22 cellular contexts compared by ENCODE assay signal in genomic region chr11:85949798-85950197, GRCh38.
"Had no signal": no experiment of that assay in that cellular context is flagged by ENCODE, and none has a peak within 500 bp of the region (broad histone marks: within the 10 kb centered on the region; RNA-seq: fewer than 3 reads in every experiment).

No MANE protein-coding gene starts in this region.

- H3K27ac Mint-ChIP-seq: activated CD8-positive, alpha-beta memory T cell treated with anti-CD3 and anti-CD28 coated beads, Interleukin-2, amount 10 ng/mL, durations not matched to agents 7 days and 5 days; activated naive CD8-positive, alpha-beta T cell; brain; T-helper 1 cell treated with Interleukin-12 subunit alpha and Interleukin-12 subunit beta and Interleukin-4 antibody, amounts not matched to agents 30 μg/mL and 1 μg/mL, for 36 hours; WTC11 had no signal

- H3K4me3 Mint-ChIP-seq: activated CD4-positive, alpha-beta T cell treated with anti-CD3 and anti-CD28 coated beads, Interleukin-2, amount 10 ng/mL, durations not matched to agents 24 days and 14 days; activated CD8-positive, alpha-beta memory T cell treated with anti-CD3 and anti-CD28 coated beads, Interleukin-2, amount 10 ng/mL, durations not matched to agents 7 days and 5 days; activated naive CD4-positive, alpha-beta T cell treated with anti-CD3 and anti-CD28 coated beads for 36 hours; activated naive CD8-positive, alpha-beta T cell; brain; T-helper 1 cell treated with Interleukin-12 subunit alpha and Interleukin-12 subunit beta and Interleukin-4 antibody, amounts not matched to agents 30 μg/mL and 1 μg/mL, for 36 hours; WTC11 had no signal

- H3K4me1 Mint-ChIP-seq: WTC11 had no signal

- H3K4me3 ChIP-seq: cardiac muscle cell, MG63 had no signal

- H3K36me3 ChIP-seq: cardiac muscle cell had no signal

- H3K27ac ChIP-seq: cardiac muscle cell had no signal

- H3K27me3 ChIP-seq: cardiac muscle cell, MG63 had no signal

- ATAC-seq: activated CD8-positive, alpha-beta memory T cell treated with anti-CD3 and anti-CD28 coated beads, Interleukin-2, amount 10 ng/mL, durations not matched to agents 7 days and 5 days; PC-3; WTC11 had no signal

- DNase-seq: activated CD4-positive, alpha-beta T cell treated with anti-CD3 and anti-CD28 coated beads, Interleukin-2, amount 10 ng/mL, durations not matched to agents 24 days and 14 days; activated CD4-positive, CD25-positive, alpha-beta regulatory T cell treated with anti-CD3 and anti-CD28 coated beads, Interleukin-2, amount 50 U/mL, for 72 hours; activated CD8-positive, alpha-beta memory T cell treated with anti-CD3 and anti-CD28 coated beads, Interleukin-2, amount 10 ng/mL, durations not matched to agents 7 days and 5 days; activated gamma-delta T cell; amygdala; KG1; MG63; MV-4-11; NCI-H1092 treated with DMSO at 0.1 percent for 48 hours; NCI-H1417 treated with DMSO at 0.1 percent for 48 hours; NCI-H1694; NCI-H2029; NCI-H510A treated with DMSO at 0.1 percent for 48 hours; PC-3; SHP77 had no signal

- H3K27me3 Mint-ChIP-seq: activated CD4-positive, alpha-beta T cell treated with anti-CD3 and anti-CD28 coated beads, Interleukin-2, amount 10 ng/mL, durations not matched to agents 24 days and 14 days; activated CD8-positive, alpha-beta memory T cell treated with anti-CD3 and anti-CD28 coated beads, Interleukin-2, amount 10 ng/mL, durations not matched to agents 7 days and 5 days; activated naive CD8-positive, alpha-beta T cell; activated T-helper 17 cell treated with anti-CD3 and anti-CD28 coated beads, Interleukin-2, amount 50 U/mL, for 72 hours; brain had no signal

- H3K9me3 ChIP-seq: MG63 had no signal
